8 cellular contexts compared by ENCODE assay signal in genomic region chr1:121224714-121225113, GRCh38. TPM values are rescaled to one million over a fixed set of nuclear protein-coding genes. Genes with fewer than 3 reads are reported as not detected.
DNase-seq lines count a peak whose midpoint lies in the region; ATAC-seq lines count a peak whose summit lies in the region.
"Not testable (repeated sequence)": the region's sequence is repeated elsewhere in the genome, so short reads cannot be mapped to it uniquely, and the experiment has no call there.

No MANE protein-coding gene starts in this region.

- H3K27me3 ChIP-seq in right cardiac atrium (ENCODE audit: control insufficient read depth, insufficient read depth) = not testable (repeated sequence)

- not testable (repeated sequence) for H3K4me3 ChIP-seq in right cardiac atrium (ENCODE audit: low read length)

- peak overlapping the region; percentile 68 for H3K27ac Mint-ChIP-seq in activated CD8-positive, alpha-beta memory T cell treated with anti-CD3 and anti-CD28 coated beads, Interleukin-2, amount 10 ng/mL, durations not matched to agents 7 days and 5 days

- H3K9me3 Mint-ChIP-seq in activated CD8-positive, alpha-beta memory T cell treated with anti-CD3 and anti-CD28 coated beads, Interleukin-2, amount 10 ng/mL, durations not matched to agents 7 days and 5 days (ENCODE audit: low read depth) = not testable (repeated sequence)

- peaks cover 11% of the 10 kb centered on the region for H3K4me1 Mint-ChIP-seq in activated CD8-positive, alpha-beta memory T cell treated with anti-CD3 and anti-CD28 coated beads, Interleukin-2, amount 10 ng/mL, durations not matched to agents 7 days and 5 days

- DNase-seq in activated CD8-positive, alpha-beta memory T cell treated with anti-CD3 and anti-CD28 coated beads, Interleukin-2, amount 10 ng/mL, durations not matched to agents 7 days and 5 days; right cardiac atrium; stimulated activated naive CD8-positive, alpha-beta T cell treated with anti-CD3 and anti-CD28 coated beads, Interleukin-15, Interleukin-2, amounts not matched to agents 100 U/mL and 50 U/mL, for 24 hours: not testable (repeated sequence)

- WGBS in right cardiac atrium = 40% methylated on average over 3 of the region's 4 CpGs

- CTCF ChIA-PET in activated CD8-positive, alpha-beta memory T cell treated with anti-CD3 and anti-CD28 coated beads, Interleukin-2, amount 10 ng/mL, durations not matched to agents 7 days and 5 days (lab: Charles Lee) = not testable (repeated sequence)

- H3K36me3 Mint-ChIP-seq in activated CD8-positive, alpha-beta memory T cell treated with anti-CD3 and anti-CD28 coated beads, Interleukin-2, amount 10 ng/mL, durations not matched to agents 7 days and 5 days = not testable (repeated sequence)

- not testable (repeated sequence) for H3K27ac ChIP-seq in right cardiac atrium (ENCODE audit: low read length)

- ATAC-seq in GM18517 (IDR thresholded peaks at IDR 0.05; ENCODE audit: unreplicated experiment) (peak; percentile 97), GM19438 (IDR thresholded peaks at IDR 0.05; ENCODE audit: low read depth, unreplicated experiment) (peak; percentile 97), GM21786 (IDR thresholded peaks at IDR 0.05; ENCODE audit: unreplicated experiment) (peak; percentile 99), HG03025 (IDR thresholded peaks at IDR 0.05; ENCODE audit: low FRiP score, unreplicated experiment) (peak; percentile 98), HG03442 (IDR thresholded peaks at IDR 0.05; ENCODE audit: unreplicated experiment) (peak; percentile 98), right cardiac atrium (peak; percentile 70 to 71)
- peak; percentile 88 for ATAC-seq in activated CD8-positive, alpha-beta memory T cell treated with anti-CD3 and anti-CD28 coated beads, Interleukin-2, amount 10 ng/mL, durations not matched to agents 7 days and 5 days
- peak; percentile 81 for ATAC-seq in stimulated activated naive CD8-positive, alpha-beta T cell treated with anti-CD3 and anti-CD28 coated beads, Interleukin-15, Interleukin-2, amounts not matched to agents 100 U/mL and 50 U/mL, for 24 hours

- H3K4me3 Mint-ChIP-seq in activated CD8-positive, alpha-beta memory T cell treated with anti-CD3 and anti-CD28 coated beads, Interleukin-2, amount 10 ng/mL, durations not matched to agents 7 days and 5 days = not testable (repeated sequence)

- not testable (repeated sequence) for H3K4me1 ChIP-seq in right cardiac atrium (ENCODE audit: control insufficient read depth, insufficient read depth, low read length)

- not testable (repeated sequence) for H3K27me3 Mint-ChIP-seq in activated CD8-positive, alpha-beta memory T cell treated with anti-CD3 and anti-CD28 coated beads, Interleukin-2, amount 10 ng/mL, durations not matched to agents 7 days and 5 days

- H3K9me3 ChIP-seq in right cardiac atrium (ENCODE audit: control insufficient read depth, low read length) = not testable (repeated sequence)

- intact Hi-C loops in right cardiac atrium (cut with DNase I) = not testable (repeated sequence)

RNA-seq across cellular contexts. Expression of gene SRGAP2C, which starts 39.9 kb away (rescaled TPM):
- total RNA-seq in activated CD8-positive, alpha-beta memory T cell treated with anti-CD3 and anti-CD28 coated beads, Interleukin-2, amount 10 ng/mL, durations not matched to agents 7 days and 5 days = 10 to 100 TPM; 37.1 to 40.9 TPM
- total RNA-seq in right cardiac atrium = 10 to 100 TPM; 19.2 to 28.8 (median 23.9) TPM
- 6.2 TPM for polyA plus RNA-seq in right cardiac atrium

RNA-seq across cellular contexts. Expression of gene FAM72B, which starts 40.6 kb away (rescaled TPM):
- total RNA-seq in activated CD8-positive, alpha-beta memory T cell treated with anti-CD3 and anti-CD28 coated beads, Interleukin-2, amount 10 ng/mL, durations not matched to agents 7 days and 5 days = 10 to 100 TPM; 34.9 to 41.1 TPM
- 1 to 10 TPM in 3 of 4 donors, under 1 TPM in 1; 0.58 to 1.4 (median 1.2) TPM for total RNA-seq in right cardiac atrium
- 0.16 TPM for polyA plus RNA-seq in right cardiac atrium

Comparison
In these comparisons a context has a peak if more than half of its experiments do, and no peak if none do; other contexts are left out.
1. RNA of gene FAM72B, which starts 40.6 kb away (total RNA-seq): 34.9 to 41.1 TPM in activated CD8-positive, alpha-beta memory T cell treated with anti-CD3 and anti-CD28 coated beads, Interleukin-2, amount 10 ng/mL, durations not matched to agents 7 days and 5 days; 0.58 to 1.4 TPM in right cardiac atrium; every median in the first group is over 10 times any median in the second.
2. Peak in every context shown above with its lines, with median percentiles within 50 percentile points of each other: ATAC-seq.